In the genomic region with DNA sequence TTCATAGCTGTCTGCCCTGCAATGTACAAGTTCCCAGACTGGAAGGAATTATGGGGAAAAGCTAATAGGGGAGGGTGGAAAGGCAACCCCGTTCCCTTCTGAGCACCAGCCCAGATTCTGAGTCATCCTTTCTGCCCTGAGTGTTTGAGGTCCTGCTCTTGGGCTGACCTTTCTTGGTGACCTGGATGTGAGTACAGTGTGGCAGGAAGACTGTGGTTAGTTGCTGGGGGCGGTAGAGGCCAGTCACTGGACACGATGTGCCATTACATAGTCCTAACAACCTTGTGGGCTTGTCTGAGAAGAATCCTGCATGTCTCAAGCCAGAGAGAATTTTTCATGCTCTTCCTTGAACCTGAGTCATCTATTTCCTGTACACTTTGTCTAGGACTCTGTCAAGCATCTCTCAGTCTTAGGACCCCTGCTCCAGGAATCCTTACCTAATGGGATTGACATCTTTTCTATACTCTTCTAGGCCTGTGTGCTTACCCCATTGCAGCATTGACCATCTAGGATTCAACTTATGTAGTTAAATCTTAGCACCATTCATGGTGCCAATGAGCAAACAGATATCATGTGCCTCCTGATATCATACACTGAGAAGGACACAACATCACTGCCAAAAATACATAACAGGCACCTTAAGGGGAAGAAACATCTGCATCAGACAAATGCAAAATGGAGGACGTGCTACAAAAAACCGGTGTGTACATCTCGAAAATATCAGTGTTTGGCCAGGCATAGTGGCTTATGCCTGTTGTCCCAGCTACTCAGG, we compare ENCODE assay signal across 9 cellular contexts. TPM values are rescaled to one million over a fixed set of nuclear protein-coding genes. Genes with fewer than 3 reads are reported as not detected.
DNase-seq lines count a peak whose midpoint lies in the region; ATAC-seq, FAIRE-seq and TF ChIP-seq lines count a peak whose summit lies in the region.
"Had no signal": no experiment of that assay in that cellular context is flagged by ENCODE, and none has a peak within 500 bp of the region (broad histone marks: within the 10 kb centered on the region; RNA-seq: fewer than 3 reads in every experiment).

No MANE protein-coding gene starts in this region.

- H4K20me1 ChIP-seq in SK-N-SH (ENCODE audit: insufficient read depth), result no peaks in the 10 kb centered on the region

- H2AFZ ChIP-seq in SK-N-SH (ENCODE audit: low read depth), result no peak overlapping the region

- TF ChIP-seq POLR2A in H54 (IDR thresholded peaks at IDR 0.05; ENCODE audit: low read depth, low read length) (no peak), gastrocnemius medialis (IDR thresholded peaks at IDR 0.05) (no peak)

- TF ChIP-seq CTCF in SK-N-SH (IDR thresholded peaks at IDR 0.05) (no peak), fibroblast of pulmonary artery (IDR thresholded peaks at IDR 0.05; ENCODE audit: low read length, missing control alignments) (no peak), gastrocnemius medialis (IDR thresholded peaks at IDR 0.05 in 4 of 5, conservative IDR thresholded peaks at IDR 0.05 in 1 of 5) (no peak)

- H3F3A ChIP-seq in SK-N-SH (replicated peaks; ENCODE audit: insufficient read depth), result peaks cover 31% of the 10 kb centered on the region

- ATAC-seq in gastrocnemius medialis (peak; percentile 34 to 55), GM18909 (IDR thresholded peaks at IDR 0.05; ENCODE audit: poor library complexity, unreplicated experiment) (no peak), HG03108 (IDR thresholded peaks at IDR 0.05; ENCODE audit: unreplicated experiment) (no peak)

- TF ChIP-seq RAD21 in SK-N-SH (IDR thresholded peaks at IDR 0.05; ENCODE audit: low read length), result no peak

- intact Hi-C loops in gastrocnemius medialis (cut with DNase I; ENCODE audit: low total_unique reads), result no loop called here

- H3K9me2 ChIP-seq in SK-N-SH, result no peaks in the 10 kb centered on the region

- 59% methylated on average over 5 of the region's 6 CpGs for WGBS in SK-N-SH (ENCODE audit: low lambda C conversion rate)

- POLR2A ChIA-PET in SK-N-SH (lab: Yijun Ruan, JAX), result interaction anchor here (0.6 kb wide), 1 partner anchor 150 kb away, joined by 3 read pairs; no protein-coding TSS in a partner anchor

- DNase-seq in H54 (ENCODE audit: insufficient read length, low spot score), result peak; percentile 78
- no peak for DNase-seq in SK-N-SH
- DNase-seq in fibroblast of pulmonary artery (ENCODE audit: low read depth), result peak; percentile 98
- peak in 1 of 2 donors; percentile 48 for DNase-seq in gastrocnemius medialis
- no peak for DNase-seq in putamen (ENCODE audit: low spot score)
- DNase-seq in NCI-H82 (lab: John Stamatoyannopoulos, UW), result no peak
- DNase-seq: head of caudate nucleus had no signal

- CTCF ChIA-PET in SK-N-SH (lab: Yijun Ruan, JAX), result interaction anchor here (0.8 to 3.8 kb wide), 9 partner anchors 11 to 225 kb away, joined by 3 to 78 read pairs (median 33); a partner anchor contains a TSS

- H3K79me2 ChIP-seq in SK-N-SH (ENCODE audit: insufficient read depth), result peaks cover 5% of the 10 kb centered on the region; the same call in 1 of the 2 replicates

- peak in 1 of 2 experiments; percentile 84; a peak in 1 of 4 replicates for TF ChIP-seq EP300 in SK-N-SH (IDR thresholded peaks at IDR 0.05; ENCODE audit: borderline replicate concordance in 1 of 2, low read depth in 1 of 2, low read length in 1 of 2)

- H3K27ac ChIP-seq in SK-N-SH (ENCODE audit: low read depth in 2 of 2, low read length in 1 of 2), result peak overlapping the region in 1 of 2 experiments; percentile 92; a peak in 2 of 4 replicates
- H3K27ac ChIP-seq in gastrocnemius medialis, result peak overlapping the region in 2 of 4 donors; percentile 39 to 41

- H3K4me3 ChIP-seq in SK-N-SH (ENCODE audit: low read depth in 2 of 2, low read length in 1 of 2) (no peak overlapping the region), fibroblast of pulmonary artery (replicated peaks; ENCODE audit: low read depth, low read length) (no peak overlapping the region), gastrocnemius medialis (no peak overlapping the region)

- H3K9me3 ChIP-seq in SK-N-SH, result no peaks in the 10 kb centered on the region
- H3K9me3 ChIP-seq in gastrocnemius medialis, result peaks cover 0 to 5% (median 0%) of the 10 kb centered on the region in 3 donors

- peak overlapping the region; percentile 55 for H3K4me2 ChIP-seq in SK-N-SH

- in situ Hi-C loops in gastrocnemius medialis (cut with MboI; ENCODE audit: low sequenced_read_pairs in 4 of 4), result loop anchor here in 3 of 4 donors (5.0 to 10.0 kb wide), 3 partner anchors 41 to 149 kb away; a partner anchor contains a TSS

- H3K36me3 ChIP-seq in SK-N-SH (replicated peaks in 1 of 2; ENCODE audit: control insufficient read depth in 1 of 2, insufficient read depth in 2 of 2, low read length in 1 of 2), result no peaks in the 10 kb centered on the region
- H3K36me3 ChIP-seq in gastrocnemius medialis, result no peaks in the 10 kb centered on the region

- H3K4me1 ChIP-seq in SK-N-SH (ENCODE audit: control insufficient read depth in 1 of 2, insufficient read depth in 2 of 2, low read depth in 1 of 2, low read length in 1 of 2), result peaks cover 0 to 12% of the 10 kb centered on the region in 2 experiments; a peak in 2 of 4 replicates
- peaks cover 5 to 30% of the 10 kb centered on the region in 2 donors for H3K4me1 ChIP-seq in gastrocnemius medialis

- peak overlapping the region; percentile 48; the same call in 1 of the 2 replicates for H3K9ac ChIP-seq in SK-N-SH

- H3K27me3 ChIP-seq in SK-N-SH (ENCODE audit: insufficient read depth) (no peaks in the 10 kb centered on the region), gastrocnemius medialis (no peaks in the 10 kb centered on the region)

- peak; percentile 96 for FAIRE-seq in H54 (lab: Jason Lieb, UNC)

TF ChIP-seq in SK-N-SH, 30 proteins besides CTCF, POLR2A, EP300 and RAD21 (continues in another document):
- TF ChIP-seq YY1 (IDR thresholded peaks at IDR 0.05; ENCODE audit: low read depth), result no peak
- no peak for TF ChIP-seq CHD2 (IDR thresholded peaks at IDR 0.05; ENCODE audit: low read length, partially characterized antibody)
- peak; percentile 95 for TF ChIP-seq NFIC (IDR thresholded peaks at IDR 0.05; ENCODE audit: borderline replicate concordance)
- TF ChIP-seq MXI1 (IDR thresholded peaks at IDR 0.05; ENCODE audit: low read depth, low read length), result no peak
- TF ChIP-seq RXRA (IDR thresholded peaks at IDR 0.05; ENCODE audit: borderline replicate concordance, low read depth), result peak; percentile 100
- peak; percentile 92 for TF ChIP-seq TCF12 (IDR thresholded peaks at IDR 0.05)
- no peak for TF ChIP-seq RCOR1 (IDR thresholded peaks at IDR 0.05; ENCODE audit: low read length)
- TF ChIP-seq, protein P1, sequence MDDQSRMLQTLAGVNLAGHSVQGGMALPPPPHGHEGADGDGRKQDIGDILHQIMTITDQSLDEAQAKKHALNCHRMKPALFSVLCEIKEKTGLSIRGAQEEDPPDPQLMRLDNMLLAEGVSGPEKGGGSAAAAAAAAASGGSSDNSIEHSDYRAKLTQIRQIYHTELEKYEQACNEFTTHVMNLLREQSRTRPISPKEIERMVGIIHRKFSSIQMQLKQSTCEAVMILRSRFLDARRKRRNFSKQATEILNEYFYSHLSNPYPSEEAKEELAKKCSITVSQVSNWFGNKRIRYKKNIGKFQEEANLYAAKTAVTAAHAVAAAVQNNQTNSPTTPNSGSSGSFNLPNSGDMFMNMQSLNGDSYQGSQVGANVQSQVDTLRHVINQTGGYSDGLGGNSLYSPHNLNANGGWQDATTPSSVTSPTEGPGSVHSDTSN (IDR thresholded peaks at IDR 0.05), result peak; percentile 61
- peak; percentile 76 for TF ChIP-seq TEAD4 (IDR thresholded peaks at IDR 0.05; ENCODE audit: borderline replicate concordance, insufficient read depth)
- no peak for TF ChIP-seq SIN3A (IDR thresholded peaks at IDR 0.05; ENCODE audit: borderline replicate concordance, low read depth, low read length)
- peak; percentile 24 for TF ChIP-seq GABPA (IDR thresholded peaks at IDR 0.05; ENCODE audit: low read depth)
- TF ChIP-seq NRF1 (IDR thresholded peaks at IDR 0.05; ENCODE audit: low read depth, low read length), result no peak
- no peak for TF ChIP-seq TAF1 (IDR thresholded peaks at IDR 0.05; ENCODE audit: borderline replicate concordance, low read depth, low read length)
- TF ChIP-seq POLR2AphosphoS5 (IDR thresholded peaks at IDR 0.05; ENCODE audit: low read depth, low read length), result peak; percentile 49; the same call in 1 of the 2 replicates

RNA-seq across cellular contexts. Expression of a gene that starts 8.1 kb away (rescaled TPM):
- 62.5 and 71.2 TPM in 2 replicates for polyA plus RNA-seq in SK-N-SH (2012; rRNA removed)
- 25.9 and 37.6 TPM in 2 replicates for polyA plus RNA-seq in SK-N-SH (2012; cell fraction: cytosol; rRNA removed)
- 181 and 394 TPM in 2 replicates for polyA plus RNA-seq in SK-N-SH (2012; cell fraction: nucleus; rRNA removed)
- total RNA-seq in gastrocnemius medialis, result 10 to 100 TPM; 19.7 to 91.8 (median 41.9) TPM

RNA-seq across cellular contexts. Expression of a gene that starts 12.8 kb away (rescaled TPM):
- 0.51 and 0.91 TPM in 2 replicates for polyA plus RNA-seq in SK-N-SH (2012; rRNA removed)
- 0.12 and 0.17 TPM in 2 replicates for polyA plus RNA-seq in SK-N-SH (2012; cell fraction: cytosol; rRNA removed)
- polyA plus RNA-seq in SK-N-SH (2012; cell fraction: nucleus; rRNA removed), result 1.5 and 1.7 TPM in 2 replicates
- 10 to 100 TPM in 3 of 4 donors, 1 to 10 TPM in 1; 7.1 to 16.0 (median 13.7) TPM for total RNA-seq in gastrocnemius medialis

RNA-seq across cellular contexts. Expression of a gene that starts 34.3 kb away (rescaled TPM):
- polyA plus RNA-seq in SK-N-SH (2012; rRNA removed), result 70.5 and 127 TPM in 2 replicates
- 50.5 and 81.5 TPM in 2 replicates for polyA plus RNA-seq in SK-N-SH (2012; cell fraction: cytosol; rRNA removed)
- polyA plus RNA-seq in SK-N-SH (2012; cell fraction: nucleus; rRNA removed), result 241 and 251 TPM in 2 replicates
- 10 to 100 TPM; 13.4 to 42.9 (median 31.0) TPM for total RNA-seq in gastrocnemius medialis

RNA-seq across cellular contexts. Expression of a gene that starts 34.5 kb away (rescaled TPM):
- 410 and 601 TPM in 2 replicates for polyA plus RNA-seq in SK-N-SH (2012; rRNA removed)
- 358 and 452 TPM in 2 replicates for polyA plus RNA-seq in SK-N-SH (2012; cell fraction: cytosol; rRNA removed)
- polyA plus RNA-seq in SK-N-SH (2012; cell fraction: nucleus; rRNA removed), result 158 and 329 TPM in 2 replicates
- 100 to 1,000 TPM; 248 to 436 (median 313) TPM for total RNA-seq in gastrocnemius medialis

RNA-seq across cellular contexts. Expression of a gene that starts 34.6 kb away (rescaled TPM):
- polyA plus RNA-seq in SK-N-SH (2012; rRNA removed), result 107 and 111 TPM in 2 replicates
- polyA plus RNA-seq in SK-N-SH (2012; cell fraction: cytosol; rRNA removed), result 58.2 and 80.9 TPM in 2 replicates
- polyA plus RNA-seq in SK-N-SH (2012; cell fraction: nucleus; rRNA removed), result 52.6 and 53.8 TPM in 2 replicates
- 100 to 1,000 TPM in 1 of 4 donors, 10 to 100 TPM in 3; 75.3 to 129 (median 87.7) TPM for total RNA-seq in gastrocnemius medialis

Comparison
In these comparisons a context has a peak if more than half of its experiments do, and no peak if none do; other contexts are left out.
1. DNase-seq: peak in H54 (single experiment) and fibroblast of pulmonary artery (single experiment); none in SK-N-SH (single experiment), putamen (single experiment) and NCI-H82 (single experiment).
2. ATAC-seq: peak in gastrocnemius medialis (2 of 2); none in GM18909 (single experiment) and HG03108 (single experiment).